ENCODE assay signal across 15 cellular contexts in genomic region chr6:56691201-56691595, GRCh38. TPM values are rescaled to one million over a fixed set of nuclear protein-coding genes. Genes with fewer than 3 reads are reported as not detected.
DNase-seq lines count a peak whose midpoint lies in the region; ATAC-seq and TF ChIP-seq lines count a peak whose summit lies in the region.
"Had no signal": no experiment of that assay in that cellular context is flagged by ENCODE, and none has a peak within 500 bp of the region (broad histone marks: within the 10 kb centered on the region; RNA-seq: fewer than 3 reads in every experiment).

No MANE protein-coding gene starts in this region.

- no TSS peak for BruUV-seq in Caco-2 (replicated peaks; lab: Mats Ljungman, UMichigan)

- H3K4me3 Mint-ChIP-seq in Caco-2 (ENCODE audit: unreplicated experiment), result no peak overlapping the region
- H3K4me3 Mint-ChIP-seq: activated T-cell treated with anti-CD3 and anti-CD28 coated beads, Interleukin-2, amount 50 U/mL, for 72 hours had no signal

- TF ChIP-seq POLR2A in heart left ventricle (IDR thresholded peaks at IDR 0.05) (no peak), gastrocnemius medialis (IDR thresholded peaks at IDR 0.05) (peak in 1 of 2 donors; percentile 29)

- H3K9me3 Mint-ChIP-seq in Caco-2 (ENCODE audit: unreplicated experiment), result peaks cover 9% of the 10 kb centered on the region

- POLR2A ChIA-PET in Caco-2 (lab: Charles Lee), result no interaction called here

- CTCF ChIA-PET in Caco-2 (lab: Charles Lee), result no interaction called here

- in situ Hi-C loops in gastrocnemius medialis (cut with MboI; ENCODE audit: low sequenced_read_pairs in 4 of 4), result loop anchor here in 2 of 4 donors (10.0 kb wide), 2 partner anchors 46 to 154 kb away; partner anchors contain the start of gene DST (in 1 of the 2)

- H3K36me3 ChIP-seq in Caco-2 (ENCODE audit: control insufficient read depth, insufficient read depth, low read length) (no peaks in the 10 kb centered on the region), heart left ventricle (peaks cover 0 to 1% (median 0%) of the 10 kb centered on the region in 9 donors), gastrocnemius medialis (no peaks in the 10 kb centered on the region)
- H3K36me3 ChIP-seq: cardiac muscle cell, prostate gland had no signal

- H3K27ac Mint-ChIP-seq in Caco-2 (ENCODE audit: unreplicated experiment), result no peak overlapping the region
- H3K27ac Mint-ChIP-seq: activated T-cell treated with anti-CD3 and anti-CD28 coated beads, Interleukin-2, amount 50 U/mL, for 72 hours had no signal

- DNase-seq in Caco-2 (no peak), heart left ventricle (no peak), gastrocnemius medialis (no peak), medulla oblongata (ENCODE audit: extremely low spot score) (no peak), EL (no peak), NCI-H1417 (lab: John Stamatoyannopoulos, UW) (no peak)
- DNase-seq: activated CD4-positive, CD25-positive, alpha-beta regulatory T cell; activated T-cell treated with anti-CD3 and anti-CD28 coated beads, Interleukin-2, amount 50 U/mL, for 72 hours; C1 segment of cervical spinal cord; SIG-M5 had no signal

- peak in 2 of 4 donors; percentile 16 to 39 for ATAC-seq in heart left ventricle
- ATAC-seq in gastrocnemius medialis, result no peak
- ATAC-seq in HG03565 (IDR thresholded peaks at IDR 0.05; ENCODE audit: unreplicated experiment), result no peak
- ATAC-seq: activated T-cell treated with anti-CD3 and anti-CD28 coated beads, Interleukin-2, amount 50 U/mL, for 72 hours had no signal

- 36 to 60% (median 44%) methylated on average over 2 of the region's 2 CpGs for WGBS in heart left ventricle, 4 donors

- H3K27me3 Mint-ChIP-seq in Caco-2 (ENCODE audit: insufficient read depth, unreplicated experiment), result no peaks in the 10 kb centered on the region

- TF ChIP-seq CTCF in Caco-2 (IDR thresholded peaks at IDR 0.05; ENCODE audit: insufficient read depth in 1 of 2, low read depth in 1 of 2, low read length in 1 of 2, severe bottlenecking in 1 of 2, unreplicated experiment in 1 of 2) (no peak), WI38 (IDR thresholded peaks at IDR 0.05; ENCODE audit: low read depth, low read length) (no peak), heart left ventricle (IDR thresholded peaks at IDR 0.05) (no peak), gastrocnemius medialis (IDR thresholded peaks at IDR 0.05 in 4 of 5, conservative IDR thresholded peaks at IDR 0.05 in 1 of 5) (no peak)

- H3K4me1 ChIP-seq in Caco-2 (peaks cover 59% of the 10 kb centered on the region), heart left ventricle (peaks cover 0 to 50% (median 36%) of the 10 kb centered on the region in 12 donors), gastrocnemius medialis (peaks cover 58 to 64% of the 10 kb centered on the region in 2 donors)
- H3K4me1 ChIP-seq: prostate gland had no signal

- H3K27ac ChIP-seq in heart left ventricle (peak overlapping the region; percentile 78 to 90 (median 86)), gastrocnemius medialis (peak overlapping the region; percentile 89 to 96 (median 94))
- H3K27ac ChIP-seq: cardiac muscle cell, HL-60, prostate gland had no signal

- no peaks in the 10 kb centered on the region for H3K27me3 ChIP-seq in Caco-2 (replicated peaks; ENCODE audit: control insufficient read depth, insufficient read depth, low read length)
- H3K27me3 ChIP-seq in heart left ventricle, result no peaks in the 10 kb centered on the region
- H3K27me3 ChIP-seq in gastrocnemius medialis, result no peaks in the 10 kb centered on the region
- H3K27me3 ChIP-seq: cardiac muscle cell had no signal

- H3K9me3 ChIP-seq in Caco-2 (no peaks in the 10 kb centered on the region), heart left ventricle (no peaks in the 10 kb centered on the region), gastrocnemius medialis (no peaks in the 10 kb centered on the region)
- H3K9me3 ChIP-seq: prostate gland had no signal

- no peaks in the 10 kb centered on the region for H3K36me3 Mint-ChIP-seq in Caco-2 (ENCODE audit: insufficient read depth, unreplicated experiment)

- H3K4me1 Mint-ChIP-seq in Caco-2 (ENCODE audit: low read depth, unreplicated experiment), result peaks cover 39% of the 10 kb centered on the region

- H3K4me3 ChIP-seq in Caco-2 (ENCODE audit: low read depth, low read length), result peak overlapping the region; percentile 10
- peak overlapping the region; percentile 61 for H3K4me3 ChIP-seq in WI38 (ENCODE audit: low read depth, low read length)
- peak overlapping the region; percentile 0 to 65 (median 50) for H3K4me3 ChIP-seq in heart left ventricle
- peak overlapping the region; percentile 46 to 56 (median 50) for H3K4me3 ChIP-seq in gastrocnemius medialis
- H3K4me3 ChIP-seq: cardiac muscle cell, prostate gland had no signal

- intact Hi-C loops in Caco-2 (cut with micrococcal nuclease; ENCODE audit: unreplicated experiment), result no loop called here
- intact Hi-C loops in heart left ventricle (cut with DNase I), result loop anchor here in 1 of 10 donors (5.0 kb wide), 1 partner anchor 39 kb away; no protein-coding TSS in a partner anchor
- intact Hi-C loops in gastrocnemius medialis (cut with DNase I; ENCODE audit: low total_unique reads), result loop anchor here (2.0 to 10.0 kb wide), 3 partner anchors 26 to 484 kb away; partner anchors contain the start of gene BAG2

RNA-seq across cellular contexts. Expression of gene DST, which starts 48.5 kb away (rescaled TPM):
- total RNA-seq in Caco-2 (2022), result 76.0 and 94.2 TPM in 2 replicates
- 100 to 1,000 TPM; 269 to 607 (median 383) TPM for total RNA-seq in heart left ventricle
- 100 to 1,000 TPM; 107 to 139 TPM for polyA plus RNA-seq in heart left ventricle
- 100 to 1,000 TPM; 114 to 219 (median 204) TPM for total RNA-seq in gastrocnemius medialis

Comparison
In these comparisons a context has a peak if more than half of its experiments do, and no peak if none do; other contexts are left out.
1. H3K4me3 ChIP-seq: peak in every context shown above with its lines; median percentile 61 in WI38; 50 in heart left ventricle; 50 in gastrocnemius medialis; 10 in Caco-2.